In genomic region chr12:53844989-53845836, GRCh38 we compare ENCODE assay signal across 15 cellular contexts.
DNase-seq lines count a peak whose midpoint lies in the region; ATAC-seq, FAIRE-seq and TF ChIP-seq lines count a peak whose summit lies in the region.
"Had no signal": no experiment of that assay in that cellular context is flagged by ENCODE, and none has a peak within 500 bp of the region (broad histone marks: within the 10 kb centered on the region; RNA-seq: fewer than 3 reads in every experiment).

No MANE protein-coding gene starts in this region.

- H3K4me3 ChIP-seq in SK-N-SH (ENCODE audit: low read depth in 2 of 2, low read length in 1 of 2) (no peak overlapping the region), RWPE2 (ENCODE audit: severe bottlenecking) (no peak overlapping the region)
- H3K4me3 ChIP-seq: adrenal gland, testis had no signal

- ATAC-seq in SK-N-SH treated with all-trans-retinoic acid at 6 μM for 48 hours (peak; percentile 35; the same call in 1 of the 3 replicates), RWPE2 (ENCODE audit: low read depth) (peak; percentile 97), natural killer cell (no peak)
- ATAC-seq: right cardiac atrium had no signal

- peaks cover 34 to 82% of the 10 kb centered on the region in 2 donors for H3K27me3 Mint-ChIP-seq in natural killer cell (ENCODE audit: low read depth in 2 of 2)

- H3K4me3 Mint-ChIP-seq in natural killer cell = no peak overlapping the region

- H3K79me2 ChIP-seq in SK-N-SH (ENCODE audit: insufficient read depth) = no peaks in the 10 kb centered on the region

- no peaks in the 10 kb centered on the region for H3K9me2 ChIP-seq in SK-N-SH

- TF ChIP-seq EP300 in SK-N-SH (IDR thresholded peaks at IDR 0.05; ENCODE audit: borderline replicate concordance in 1 of 2, low read depth in 1 of 2, low read length in 1 of 2) = no peak

- H3K4me1 Mint-ChIP-seq in natural killer cell = no peaks in the 10 kb centered on the region

- H3K36me3 ChIP-seq in SK-N-SH (replicated peaks in 1 of 2; ENCODE audit: control insufficient read depth in 1 of 2, insufficient read depth in 2 of 2, low read length in 1 of 2) (no peaks in the 10 kb centered on the region), RWPE2 (ENCODE audit: low read depth) (no peaks in the 10 kb centered on the region)
- H3K36me3 ChIP-seq: adrenal gland had no signal

- no peak for FAIRE-seq in urothelium cell line (lab: Jason Lieb, UNC)
- FAIRE-seq: TTC549 had no signal

- H4K20me1 ChIP-seq in SK-N-SH (ENCODE audit: insufficient read depth) = no peaks in the 10 kb centered on the region

- H3K4me1 ChIP-seq in SK-N-SH (ENCODE audit: control insufficient read depth in 1 of 2, insufficient read depth in 2 of 2, low read depth in 1 of 2, low read length in 1 of 2) (no peaks in the 10 kb centered on the region), RWPE2 (ENCODE audit: insufficient read depth, poor library complexity, severe bottlenecking) (peaks cover 24% of the 10 kb centered on the region)
- H3K4me1 ChIP-seq: adrenal gland, testis had no signal

- no peaks in the 10 kb centered on the region for H3F3A ChIP-seq in SK-N-SH (replicated peaks; ENCODE audit: insufficient read depth)

- H3K27ac ChIP-seq in SK-N-SH (ENCODE audit: low read depth in 2 of 2, low read length in 1 of 2) (no peak overlapping the region), RWPE2 (ENCODE audit: poor library complexity, severe bottlenecking) (peak overlapping the region; percentile 78)
- H3K27ac ChIP-seq: adrenal gland, testis had no signal

- no peak overlapping the region for H2AFZ ChIP-seq in SK-N-SH (ENCODE audit: low read depth)

- DNase-seq in SK-N-SH (no peak), RWPE2 (ENCODE audit: low spot score) (peak; percentile 91), fibroblast of gingiva (ENCODE audit: low read depth) (peak; percentile 33), urothelium cell line (ENCODE audit: low spot score) (peak; percentile 84), Kasumi-1 (lab: John Stamatoyannopoulos, UW) (no peak), natural killer cell (no peak), germinal center (ENCODE audit: low spot score) (no peak)
- DNase-seq: DND-41, hypothalamus, NCI-H187, right cardiac atrium, testis had no signal

- no peak overlapping the region for H3K27ac Mint-ChIP-seq in natural killer cell

- no peak for TF ChIP-seq RAD21 in SK-N-SH (IDR thresholded peaks at IDR 0.05; ENCODE audit: low read length)

- POLR2A ChIA-PET in SK-N-SH (lab: Yijun Ruan, JAX) = no interaction called here

- no peaks in the 10 kb centered on the region for H3K36me3 Mint-ChIP-seq in natural killer cell

- H3K4me2 ChIP-seq in SK-N-SH = no peak overlapping the region

- CTCF ChIA-PET in SK-N-SH (lab: Yijun Ruan, JAX) = interaction anchor here (0.9 to 1.4 kb wide), 2 partner anchors 9 to 554 kb away, joined by 3 read pairs; no protein-coding TSS in a partner anchor

- 2% methylated on average over 5 of the region's 5 CpGs for WGBS in SK-N-SH (ENCODE audit: low lambda C conversion rate)

- no peak overlapping the region for H3K9ac ChIP-seq in SK-N-SH

- intact Hi-C loops in natural killer cell (cut with micrococcal nuclease) = no loop called here

- H3K27me3 ChIP-seq in SK-N-SH (ENCODE audit: insufficient read depth) (peaks cover 60% of the 10 kb centered on the region), RWPE2 (ENCODE audit: insufficient read depth, poor library complexity, severe bottlenecking) (no peaks in the 10 kb centered on the region)
- H3K27me3 ChIP-seq: testis had no signal

- H3K9me3 ChIP-seq in SK-N-SH = no peaks in the 10 kb centered on the region
- H3K9me3 ChIP-seq in RWPE2 (ENCODE audit: severe bottlenecking) = no peaks in the 10 kb centered on the region
- H3K9me3 ChIP-seq: adrenal gland, testis had no signal

- TF ChIP-seq CTCF in SK-N-SH (IDR thresholded peaks at IDR 0.05) = no peak
- TF ChIP-seq CTCF in RWPE2 (IDR thresholded peaks at IDR 0.05; ENCODE audit: poor library complexity, severe bottlenecking) = no peak
- TF ChIP-seq CTCF in natural killer cell (IDR thresholded peaks at IDR 0.05) = no peak

- H3K9me3 Mint-ChIP-seq in natural killer cell = no peaks in the 10 kb centered on the region

TF ChIP-seq in SK-N-SH treated with all-trans-retinoic acid at 6 μM for 48 hours, 23 proteins besides CTCF, POLR2A, EP300 and RAD21:
- TF ChIP-seq TCF4 (CRISPR knock-in tag; IDR thresholded peaks at IDR 0.05; ENCODE audit: borderline replicate concordance) = no peak
- peak; percentile 70 for TF ChIP-seq ISL1 (CRISPR knock-in tag; IDR thresholded peaks at IDR 0.05)

TF ChIP-seq in SK-N-SH, 30 proteins besides CTCF, POLR2A, EP300 and RAD21:
- no peak for TF ChIP-seq EZH2phosphoT487 (IDR thresholded peaks at IDR 0.05; ENCODE audit: borderline replicate concordance, low read depth)
- TF ChIP-seq, protein P1, sequence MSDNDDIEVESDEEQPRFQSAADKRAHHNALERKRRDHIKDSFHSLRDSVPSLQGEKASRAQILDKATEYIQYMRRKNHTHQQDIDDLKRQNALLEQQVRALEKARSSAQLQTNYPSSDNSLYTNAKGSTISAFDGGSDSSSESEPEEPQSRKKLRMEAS (IDR thresholded peaks at IDR 0.05; ENCODE audit: low read depth) = no peak
- no peak for TF ChIP-seq TEAD4 (IDR thresholded peaks at IDR 0.05; ENCODE audit: borderline replicate concordance, insufficient read depth)
- no peak for TF ChIP-seq MEF2A (IDR thresholded peaks at IDR 0.05; ENCODE audit: borderline replicate concordance, low read depth)
- TF ChIP-seq RCOR1 (IDR thresholded peaks at IDR 0.05; ENCODE audit: low read length) = no peak
- TF ChIP-seq GABPA (IDR thresholded peaks at IDR 0.05; ENCODE audit: low read depth) = no peak
- TF ChIP-seq, protein P2, sequence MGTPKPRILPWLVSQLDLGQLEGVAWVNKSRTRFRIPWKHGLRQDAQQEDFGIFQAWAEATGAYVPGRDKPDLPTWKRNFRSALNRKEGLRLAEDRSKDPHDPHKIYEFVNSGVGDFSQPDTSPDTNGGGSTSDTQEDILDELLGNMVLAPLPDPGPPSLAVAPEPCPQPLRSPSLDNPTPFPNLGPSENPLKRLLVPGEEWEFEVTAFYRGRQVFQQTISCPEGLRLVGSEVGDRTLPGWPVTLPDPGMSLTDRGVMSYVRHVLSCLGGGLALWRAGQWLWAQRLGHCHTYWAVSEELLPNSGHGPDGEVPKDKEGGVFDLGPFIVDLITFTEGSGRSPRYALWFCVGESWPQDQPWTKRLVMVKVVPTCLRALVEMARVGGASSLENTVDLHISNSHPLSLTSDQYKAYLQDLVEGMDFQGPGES (IDR thresholded peaks at IDR 0.05; ENCODE audit: low read depth, low read length) = no peak
- no peak for TF ChIP-seq ZBTB33 (IDR thresholded peaks at IDR 0.05; ENCODE audit: borderline replicate concordance, low read depth)

Comparison
In these comparisons a context has a peak if more than half of its experiments do, and no peak if none do; other contexts are left out.
1. ATAC-seq: peak in SK-N-SH treated with all-trans-retinoic acid at 6 μM for 48 hours (single experiment) and RWPE2 (single experiment); none in natural killer cell (0 of 3).
2. DNase-seq: peak in RWPE2 (single experiment), fibroblast of gingiva (single experiment) and urothelium cell line (single experiment); none in SK-N-SH (single experiment), Kasumi-1 (0 of 2), natural killer cell (single experiment) and germinal center (single experiment).